20 cellular contexts compared by ENCODE assay signal in genomic region chr6:159966981-159967380, GRCh38.
"Had no signal": no experiment of that assay in that cellular context is flagged by ENCODE, and none has a peak within 500 bp of the region (broad histone marks: within the 10 kb centered on the region; RNA-seq: fewer than 3 reads in every experiment).

No MANE protein-coding gene starts in this region.

- H3K27ac Mint-ChIP-seq: activated B cell treated with CpG ODN at 0.5 μM for 24 hours; activated naive CD8-positive, alpha-beta T cell treated with anti-CD3 and anti-CD28 coated beads, Interleukin-2, amount 10 ng/mL, durations not matched to agents 7 days and 5 days; activated T-helper 1 cell treated with anti-CD3 and anti-CD28 coated beads, Interleukin-12 subunit alpha, Interleukin-12 subunit beta, Interleukin-2, Interleukin-4 antibody, amounts not matched to agents 30 ng/mL and 10 ng/mL and 1 ng/mL, durations not matched to agents 14 hours and 24 hours and 36 hours; brain; effector memory CD8-positive, alpha-beta T cell; stimulated activated naive CD8-positive, alpha-beta T cell treated with anti-CD3 and anti-CD28 coated beads, Interleukin-15, Interleukin-2, amounts not matched to agents 100 ng/mL and 50 ng/mL, for 24 hours; T-helper 2 cell treated with Interferon-gamma antibody and Interleukin-4, amounts not matched to agents 5 μg/mL and 100 μg/mL, for 36 hours had no signal

- H3K27me3 Mint-ChIP-seq: activated B cell treated with CpG ODN at 0.5 μM for 24 hours; effector memory CD8-positive, alpha-beta T cell; stimulated activated naive CD8-positive, alpha-beta T cell treated with anti-CD3 and anti-CD28 coated beads, Interleukin-15, Interleukin-2, amounts not matched to agents 100 ng/mL and 50 ng/mL, for 24 hours had no signal

- H3K9me3 Mint-ChIP-seq: activated B cell treated with CpG ODN at 0.5 μM for 24 hours; activated CD4-positive, alpha-beta T cell treated with anti-CD3 and anti-CD28 coated beads, Interleukin-2, amount 10 ng/mL, durations not matched to agents 24 days and 14 days; activated T-helper 1 cell treated with anti-CD3 and anti-CD28 coated beads, Interleukin-12 subunit alpha, Interleukin-12 subunit beta, Interleukin-2, Interleukin-4 antibody, amounts not matched to agents 30 ng/mL and 10 ng/mL and 1 ng/mL, durations not matched to agents 14 hours and 24 hours and 36 hours; brain; effector memory CD8-positive, alpha-beta T cell; naive B cell; stimulated activated naive CD8-positive, alpha-beta T cell treated with anti-CD3 and anti-CD28 coated beads, Interleukin-15, Interleukin-2, amounts not matched to agents 100 ng/mL and 50 ng/mL, for 24 hours; T-helper 2 cell treated with Interferon-gamma antibody and Interleukin-4, amounts not matched to agents 5 μg/mL and 100 μg/mL, for 36 hours had no signal

- H3K27ac ChIP-seq: skin epidermis, suprapubic skin had no signal

- H3K36me3 ChIP-seq: left lung, suprapubic skin, upper lobe of left lung had no signal

- ATAC-seq: effector memory CD8-positive, alpha-beta T cell; left lung had no signal

- H3K9me3 ChIP-seq: left lung, suprapubic skin, upper lobe of left lung had no signal

- DNase-seq: activated B cell treated with CpG ODN at 0.5 μM for 24 hours; activated CD4-positive, alpha-beta T cell treated with anti-CD3 and anti-CD28 coated beads, Interleukin-2, amount 10 ng/mL, durations not matched to agents 24 days and 14 days; activated naive CD4-positive, alpha-beta T cell; activated naive CD8-positive, alpha-beta T cell treated with anti-CD3 and anti-CD28 coated beads, Interleukin-2, amount 10 ng/mL, durations not matched to agents 7 days and 5 days; cerebellar nuclear complex; dermis blood vessel endothelial cell; effector memory CD8-positive, alpha-beta T cell; left lung; naive B cell; nucleus accumbens; posterior cingulate gyrus; retina; SW 1271; upper lobe of left lung had no signal

- H3K27me3 ChIP-seq: left lung, suprapubic skin, upper lobe of left lung had no signal

- H3K4me3 Mint-ChIP-seq: activated B cell treated with CpG ODN at 0.5 μM for 24 hours; activated CD4-positive, alpha-beta T cell treated with anti-CD3 and anti-CD28 coated beads, Interleukin-2, amount 10 ng/mL, durations not matched to agents 24 days and 14 days; activated naive CD8-positive, alpha-beta T cell treated with anti-CD3 and anti-CD28 coated beads, Interleukin-2, amount 10 ng/mL, durations not matched to agents 7 days and 5 days; activated T-helper 1 cell treated with anti-CD3 and anti-CD28 coated beads, Interleukin-12 subunit alpha, Interleukin-12 subunit beta, Interleukin-2, Interleukin-4 antibody, amounts not matched to agents 30 ng/mL and 10 ng/mL and 1 ng/mL, durations not matched to agents 14 hours and 24 hours and 36 hours; effector memory CD8-positive, alpha-beta T cell; T-helper 2 cell treated with Interferon-gamma antibody and Interleukin-4, amounts not matched to agents 5 μg/mL and 100 μg/mL, for 36 hours had no signal

- H3K4me3 ChIP-seq: left lung, skin epidermis, suprapubic skin, upper lobe of left lung had no signal
